Comparison of ENCODE assay signal across 1 cellular context in genomic region chr16:67659675-67660563, GRCh38.
TF ChIP-seq lines count a peak whose summit lies in the region.

Gene ACD (minus strand): TSS chr16:67660260. CDS start chr16:67660220, 40 bp downstream.

TF ChIP-seq in HepG2, 621 proteins besides CTCF, POLR2A, EP300 and RAD21 (continued from another document and continues in another):
- TF ChIP-seq USF2 (IDR thresholded peaks at IDR 0.05; ENCODE audit: low read depth, low read length) = no peak
- peak; percentile 33; the same call in 1 of the 2 replicates for TF ChIP-seq USF2 (CRISPR knock-in tag; IDR thresholded peaks at IDR 0.05; ENCODE audit: borderline replicate concordance)
- TF ChIP-seq MLX (CRISPR knock-in tag; IDR thresholded peaks at IDR 0.05) = 0 out of 2 replicates have a peak, but pooled peaks have one; percentile 8
- TF ChIP-seq SRSF4 (IDR thresholded peaks at IDR 0.05; ENCODE audit: low read depth, low read length, poor library complexity, severe bottlenecking) = no peak
- TF ChIP-seq ZKSCAN8 (CRISPR knock-in tag; IDR thresholded peaks at IDR 0.05; ENCODE audit: borderline replicate concordance) = peak; percentile 31; the same call in 1 of the 2 replicates
- no peak for TF ChIP-seq ZNF282 (IDR thresholded peaks at IDR 0.05; ENCODE audit: partially characterized antibody)
- TF ChIP-seq NCOR1 (IDR thresholded peaks at IDR 0.05; ENCODE audit: borderline replicate concordance, low read length) = peak; percentile 46; the same call in 1 of the 2 replicates
- TF ChIP-seq ZNF740 (CRISPR knock-in tag; IDR thresholded peaks at IDR 0.05) = peak; percentile 61; the same call in 1 of the 2 replicates
- peak; percentile 89 for TF ChIP-seq THAP9 (CRISPR knock-in tag; IDR thresholded peaks at IDR 0.05; ENCODE audit: borderline replicate concordance)
- no peak for TF ChIP-seq PLRG1 (conservative IDR thresholded peaks at IDR 0.05)
- 0 out of 2 replicates have a peak, but pooled peaks have one; percentile 13 for TF ChIP-seq HOMEZ (CRISPR knock-in tag; IDR thresholded peaks at IDR 0.05; ENCODE audit: low read depth)
- 0 out of 2 replicates have a peak, but pooled peaks have one; percentile 22 for TF ChIP-seq PCBP1 (IDR thresholded peaks at IDR 0.05; ENCODE audit: borderline replicate concordance, low read depth, low read length)
- no peak for TF ChIP-seq ZNF18 (CRISPR knock-in tag; IDR thresholded peaks at IDR 0.05; ENCODE audit: insufficient replicate concordance)
- TF ChIP-seq CBX2 (IDR thresholded peaks at IDR 0.05; ENCODE audit: low read depth, low read length) = no peak
- TF ChIP-seq CBX2 (CRISPR knock-in tag; IDR thresholded peaks at IDR 0.05; ENCODE audit: low read depth) = no peak
- peak; percentile 47 for TF ChIP-seq MED8 (CRISPR knock-in tag; IDR thresholded peaks at IDR 0.05; ENCODE audit: insufficient replicate concordance)
- peak; percentile 81; the same call in 1 of the 2 replicates for TF ChIP-seq ZNF318 (CRISPR knock-in tag; IDR thresholded peaks at IDR 0.05)
- no peak for TF ChIP-seq NFRKB (IDR thresholded peaks at IDR 0.05)
- peak; percentile 73; the same call in 1 of the 2 replicates for TF ChIP-seq ZNF138 (CRISPR knock-in tag; IDR thresholded peaks at IDR 0.05; ENCODE audit: low read depth)
- TF ChIP-seq SKI (IDR thresholded peaks at IDR 0.05; ENCODE audit: partially characterized antibody) = no peak
- TF ChIP-seq HNRNPUL1 (IDR thresholded peaks at IDR 0.05; ENCODE audit: low read depth, low read length) = no peak
- TF ChIP-seq POLR2G (IDR thresholded peaks at IDR 0.05; ENCODE audit: low read depth, low read length) = peak; percentile 87
- TF ChIP-seq ZNF224 (CRISPR knock-in tag; IDR thresholded peaks at IDR 0.05) = no peak; the same call in 1 of the 2 replicates
- peak; percentile 91 for TF ChIP-seq ZBTB39 (CRISPR knock-in tag; IDR thresholded peaks at IDR 0.05)
- no peak for TF ChIP-seq NR0B2 (CRISPR knock-in tag; IDR thresholded peaks at IDR 0.05)
- no peak; the same call in 1 of the 2 replicates for TF ChIP-seq ZNF720 (CRISPR knock-in tag; IDR thresholded peaks at IDR 0.05)
- TF ChIP-seq ZNF784 (CRISPR knock-in tag; IDR thresholded peaks at IDR 0.05; ENCODE audit: borderline replicate concordance) = peak; percentile 49; the same call in 1 of the 2 replicates
- no peak for TF ChIP-seq ZNF562 (CRISPR knock-in tag; IDR thresholded peaks at IDR 0.05; ENCODE audit: borderline replicate concordance)
- TF ChIP-seq MAZ (IDR thresholded peaks at IDR 0.05; ENCODE audit: borderline replicate concordance, low read depth, low read length) = peak; percentile 74
- peak; percentile 18; the same call in 1 of the 2 replicates for TF ChIP-seq MAZ (CRISPR knock-in tag; IDR thresholded peaks at IDR 0.05; ENCODE audit: low read depth)
- no peak for TF ChIP-seq HMGA1 (CRISPR knock-in tag; conservative IDR thresholded peaks at IDR 0.05)
- TF ChIP-seq TEAD2 (CRISPR knock-in tag; IDR thresholded peaks at IDR 0.05) = peak; percentile 39; the same call in 1 of the 2 replicates
- peak; percentile 41; the same call in 1 of the 2 replicates for TF ChIP-seq GPN1 (CRISPR knock-in tag; IDR thresholded peaks at IDR 0.05; ENCODE audit: borderline replicate concordance)
- TF ChIP-seq FOXA3 (CRISPR knock-in tag; IDR thresholded peaks at IDR 0.05) = peak; percentile 2; the same call in 1 of the 2 replicates
- TF ChIP-seq HNRNPL (IDR thresholded peaks at IDR 0.05; ENCODE audit: low read depth, low read length) = peak; percentile 73; the same call in 1 of the 2 replicates
- TF ChIP-seq ZFP37 (CRISPR knock-in tag; IDR thresholded peaks at IDR 0.05; ENCODE audit: borderline replicate concordance) = no peak; the same call in none of the 2 replicates
